In the genomic region with DNA sequence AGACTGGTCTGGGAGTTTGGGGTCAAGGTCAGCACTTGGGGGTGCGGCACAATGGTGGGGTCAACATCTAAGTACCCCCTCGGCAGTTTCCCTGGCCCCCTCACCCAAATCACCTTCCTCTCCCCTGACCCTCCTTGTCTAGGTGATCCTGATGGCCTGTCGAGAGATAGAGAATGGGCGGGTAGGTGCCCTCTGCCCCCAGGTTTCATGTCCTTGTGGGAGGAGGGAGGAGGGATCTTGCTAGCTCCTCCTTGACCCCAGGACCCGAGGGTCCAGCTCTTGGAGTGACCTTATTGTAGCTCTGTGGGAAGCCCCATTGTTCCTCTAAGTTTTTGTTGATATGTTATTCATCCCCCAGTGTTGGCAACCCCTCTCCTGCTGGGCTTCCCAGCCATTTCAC, we compare ENCODE assay signal across 27 cellular contexts.
"Had no signal": no experiment of that assay in that cellular context is flagged by ENCODE, and none has a peak within 500 bp of the region (broad histone marks: within the 10 kb centered on the region; RNA-seq: fewer than 3 reads in every experiment).

No MANE protein-coding gene starts in this region.

- DNase-seq: naive thymus-derived CD4-positive, alpha-beta T cell; natural killer cell; nephron progenitor cell; occipital lobe; ovary; psoas muscle; right lobe of liver; small intestine; stimulated activated CD4-positive, alpha-beta T cell treated with anti-CD3 and anti-CD28 coated beads, Interleukin-15, amount 100 ng/mL, for 24 hours; stimulated activated CD4-positive, alpha-beta T cell treated with anti-CD3 and anti-CD28 coated beads, Interleukin-2, amount 100 ng/mL, for 24 hours; stimulated activated CD4-positive, alpha-beta T cell treated with anti-CD3 and anti-CD28 coated beads, Interleukin-2, amount 100 ng/mL, for 48 hours; stimulated activated CD4-positive, alpha-beta T cell treated with anti-CD3 and anti-CD28 coated beads, Interleukin-4, amount 100 ng/mL, for 24 hours; stimulated activated naive B cell treated with anti-CD40 and anti-IgM and Interleukin-4, amounts not matched to agents 10 μg/mL and 1 μg/mL and 100 μg/mL, for 72 hours; stimulated activated naive CD4-positive, alpha-beta T cell treated with Interleukin-2 at 50 U/mL for 16 hours; stomach; thyroid gland; trophoblast cell had no signal

- H3K27ac Mint-ChIP-seq: naive thymus-derived CD4-positive, alpha-beta T cell; natural killer cell; neural progenitor cell; progenitor cell of endocrine pancreas; stimulated activated effector memory CD8-positive, alpha-beta T cell treated with anti-CD3 and anti-CD28 coated beads, Interleukin-12 subunit alpha, Interleukin-12 subunit beta, amount 100 ng/mL, for 72 hours; stimulated activated naive B cell treated with anti-CD40 and anti-IgM and Interleukin-4, amounts not matched to agents 10 μg/mL and 1 μg/mL and 100 μg/mL, for 72 hours; stimulated activated naive CD8-positive, alpha-beta T cell treated with anti-CD3 and anti-CD28 coated beads, Interleukin-15, Interleukin-2, amounts not matched to agents 100 ng/mL and 50 ng/mL, for 24 hours had no signal

- H3K36me3 Mint-ChIP-seq: naive thymus-derived CD4-positive, alpha-beta T cell; natural killer cell; stimulated activated effector memory CD8-positive, alpha-beta T cell treated with anti-CD3 and anti-CD28 coated beads, Interleukin-12 subunit alpha, Interleukin-12 subunit beta, amount 100 ng/mL, for 72 hours had no signal

- ATAC-seq: naive thymus-derived CD4-positive, alpha-beta T cell; natural killer cell; psoas muscle; right cardiac atrium; right lobe of liver; stimulated activated effector memory CD8-positive, alpha-beta T cell treated with anti-CD3 and anti-CD28 coated beads, Interleukin-12 subunit alpha, Interleukin-12 subunit beta, amount 100 ng/mL, for 72 hours; stimulated activated naive B cell treated with anti-CD40 and anti-IgM and Interleukin-4, amounts not matched to agents 10 μg/mL and 1 μg/mL and 100 μg/mL, for 72 hours had no signal

- H3K27ac ChIP-seq: neural progenitor cell, ovary, parathyroid adenoma, psoas muscle, right lobe of liver, sigmoid colon, stomach, thoracic aorta, thyroid gland, tibial nerve, upper lobe of left lung had no signal

- H3K36me3 ChIP-seq: neural progenitor cell, ovary, sigmoid colon, thoracic aorta, thyroid gland, upper lobe of left lung had no signal

- H3K9me3 ChIP-seq: ovary, psoas muscle, right lobe of liver, sigmoid colon, stomach, thoracic aorta, thyroid gland, tibial nerve, upper lobe of left lung had no signal

- H3K27me3 Mint-ChIP-seq: progenitor cell of endocrine pancreas; stimulated activated naive CD8-positive, alpha-beta T cell treated with anti-CD3 and anti-CD28 coated beads, Interleukin-15, Interleukin-2, amounts not matched to agents 100 ng/mL and 50 ng/mL, for 24 hours had no signal

- H3K4me3 ChIP-seq: neural progenitor cell, ovary, psoas muscle, right lobe of liver, sigmoid colon, stomach, thoracic aorta, thyroid gland, tibial nerve, upper lobe of left lung had no signal

- H3K4me3 Mint-ChIP-seq: natural killer cell; nephron progenitor cell; neural progenitor cell; stimulated activated effector memory CD8-positive, alpha-beta T cell treated with anti-CD3 and anti-CD28 coated beads, Interleukin-12 subunit alpha, Interleukin-12 subunit beta, amount 100 ng/mL, for 72 hours; stimulated activated naive B cell treated with anti-CD40 and anti-IgM and Interleukin-4, amounts not matched to agents 10 μg/mL and 1 μg/mL and 100 μg/mL, for 72 hours; stimulated activated naive CD8-positive, alpha-beta T cell treated with anti-CD3 and anti-CD28 coated beads, Interleukin-15, Interleukin-2, amounts not matched to agents 100 ng/mL and 50 ng/mL, for 24 hours had no signal

- H3K27me3 ChIP-seq: ovary, right lobe of liver, sigmoid colon, stomach, thyroid gland, tibial nerve, upper lobe of left lung had no signal

- H3K9me3 Mint-ChIP-seq: natural killer cell; stimulated activated effector memory CD8-positive, alpha-beta T cell treated with anti-CD3 and anti-CD28 coated beads, Interleukin-12 subunit alpha, Interleukin-12 subunit beta, amount 100 ng/mL, for 72 hours; stimulated activated naive CD8-positive, alpha-beta T cell treated with anti-CD3 and anti-CD28 coated beads, Interleukin-15, Interleukin-2, amounts not matched to agents 100 ng/mL and 50 ng/mL, for 24 hours had no signal
